Comparison of ENCODE assay signal across 19 cellular contexts in genomic region chr14:51053157-51053556, GRCh38. TPM values are rescaled to one million over a fixed set of nuclear protein-coding genes. Genes with fewer than 3 reads are reported as not detected.
"Had no signal": no experiment of that assay in that cellular context is flagged by ENCODE, and none has a peak within 500 bp of the region (broad histone marks: within the 10 kb centered on the region; RNA-seq: fewer than 3 reads in every experiment).

No MANE protein-coding gene starts in this region.

- H3K36me3 Mint-ChIP-seq: activated CD4-positive, alpha-beta memory T cell treated with anti-CD3 and anti-CD28 coated beads for 36 hours; natural killer cell treated with Interleukin-12 subunit alpha and Interleukin-12 subunit beta and Interleukin-15 and Interleukin-18, amount 100 ng/mL, for 72 hours had no signal

- H3K4me1 Mint-ChIP-seq: activated T-helper 17 cell treated with anti-CD3 and anti-CD28 coated beads, Interleukin-2, amount 50 U/mL, for 72 hours had no signal

- H3K9me3 Mint-ChIP-seq: activated CD4-positive, alpha-beta memory T cell treated with anti-CD3 and anti-CD28 coated beads for 36 hours; activated T-helper 17 cell treated with anti-CD3 and anti-CD28 coated beads, Interleukin-2, amount 50 U/mL, for 72 hours; natural killer cell treated with Interleukin-12 subunit alpha and Interleukin-12 subunit beta and Interleukin-15 and Interleukin-18, amount 100 ng/mL, for 72 hours had no signal

- H3K4me3 Mint-ChIP-seq: activated CD4-positive, alpha-beta memory T cell treated with anti-CD3 and anti-CD28 coated beads for 36 hours; activated T-helper 17 cell treated with anti-CD3 and anti-CD28 coated beads, Interleukin-2, amount 50 U/mL, for 72 hours; natural killer cell treated with Interleukin-12 subunit alpha and Interleukin-12 subunit beta and Interleukin-15 and Interleukin-18, amount 100 ng/mL, for 72 hours had no signal

- H3K27ac Mint-ChIP-seq: activated CD4-positive, alpha-beta memory T cell treated with anti-CD3 and anti-CD28 coated beads for 36 hours; activated T-helper 17 cell treated with anti-CD3 and anti-CD28 coated beads, Interleukin-2, amount 50 U/mL, for 72 hours; natural killer cell treated with Interleukin-12 subunit alpha and Interleukin-12 subunit beta and Interleukin-15 and Interleukin-18, amount 100 ng/mL, for 72 hours had no signal

- DNase-seq: activated CD4-positive, alpha-beta memory T cell treated with anti-CD3 and anti-CD28 coated beads for 36 hours; activated CD4-positive, alpha-beta T cell treated with anti-CD3 and anti-CD28 coated beads for 4 hours; activated CD8-positive, alpha-beta memory T cell treated with anti-CD3 and anti-CD28 coated beads, Interleukin-2, amount 50 U/mL, for 4 hours; activated gamma-delta T cell treated with Interleukin-2 at 50 U/mL for 16 hours; activated naive CD4-positive, alpha-beta T cell treated with anti-CD3 and anti-CD28 coated beads, Interleukin-2, amount 50 U/mL, for 16 hours; activated T-cell treated with anti-CD3 and anti-CD28 coated beads, Interleukin-2, amount 50 U/mL, for 1 hour; amygdala; central memory CD4-positive, alpha-beta T cell; foreskin melanocyte; left cardiac atrium; left ventricle myocardium superior; mucosa of descending colon; right lobe of liver; stimulated activated CD4-positive, alpha-beta T cell treated with anti-CD3 and anti-CD28 coated beads, Interleukin-2, amount 100 ng/mL, for 48 hours; stimulated activated naive CD4-positive, alpha-beta T cell treated with Interleukin-2 at 50 U/mL for 16 hours had no signal

- ATAC-seq: activated T-helper 17 cell treated with anti-CD3 and anti-CD28 coated beads, Interleukin-2, amount 50 U/mL, for 72 hours; esophagus mucosa; left cardiac atrium; left ventricle myocardium superior; mucosa of descending colon; natural killer cell treated with Interleukin-12 subunit alpha and Interleukin-12 subunit beta and Interleukin-15 and Interleukin-18, amount 100 ng/mL, for 72 hours; right lobe of liver had no signal

RNA-seq across cellular contexts. Expression of gene TRIM9, which starts 41.7 kb away (rescaled TPM):
- total RNA-seq: endothelial cell of umbilical vein had no signal
